ENCODE assay signal across 8 cellular contexts in the genomic region with DNA sequence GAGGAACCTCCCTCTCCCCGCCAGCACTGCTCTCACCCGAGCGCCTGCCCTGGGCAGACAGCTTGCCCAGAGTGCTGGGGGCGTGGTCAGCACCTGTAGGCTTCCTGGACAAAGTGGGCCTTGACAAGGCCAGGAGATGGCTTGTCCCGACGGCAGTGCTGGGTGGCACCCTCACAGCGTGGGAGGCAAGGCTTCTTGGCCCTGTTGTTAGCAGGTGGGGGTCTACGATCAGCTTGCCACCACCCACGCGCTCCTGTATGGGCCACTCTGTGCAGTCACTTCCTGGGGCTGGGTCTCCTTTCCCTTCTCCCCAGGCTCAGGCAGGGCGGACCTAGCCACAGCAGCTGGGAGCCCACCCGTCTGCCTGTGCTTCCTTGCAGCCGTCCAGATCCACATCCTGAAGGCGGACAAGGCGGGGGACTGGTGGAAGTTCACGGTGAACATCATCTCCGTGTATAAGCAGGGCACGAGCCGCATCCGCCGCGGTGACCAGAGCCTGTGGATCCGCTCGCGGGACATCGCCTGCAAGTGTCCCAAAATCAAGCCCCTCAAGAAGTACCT.
DNase-seq lines count a peak whose midpoint lies in the region; ATAC-seq and TF ChIP-seq lines count a peak whose summit lies in the region.

No MANE protein-coding gene starts in this region.

- no peak overlapping the region for H2AFZ ChIP-seq in neural progenitor cell (replicated peaks)

- H3K4me3 ChIP-seq in CD4-positive, alpha-beta memory T cell (ENCODE audit: low read length in 2 of 2), result peak overlapping the region in 1 of 2 donors; percentile 44
- H3K4me3 ChIP-seq in Panc1 (ENCODE audit: low read depth in 2 of 2, low read length in 2 of 2) (peak overlapping the region; percentile 41 to 59), neural progenitor cell (peak overlapping the region; percentile 40)

- CTCF ChIA-PET in CD4-positive, alpha-beta memory T cell (lab: Charles Lee; ENCODE audit: partially characterized antibody), result no interaction called here
- CTCF ChIA-PET in Panc1 (lab: Charles Lee), result no interaction called here

- peak overlapping the region in 6 of 7 donors; percentile 22 to 79 (median 60) for H3K27ac Mint-ChIP-seq in CD4-positive, alpha-beta memory T cell
- H3K27ac Mint-ChIP-seq in effector memory CD8-positive, alpha-beta T cell, result peak overlapping the region; percentile 63 to 71
- no peak overlapping the region for H3K27ac Mint-ChIP-seq in neural progenitor cell

- peak overlapping the region; percentile 76 to 88 (median 83) for H3K4me3 Mint-ChIP-seq in CD4-positive, alpha-beta memory T cell
- peak overlapping the region; percentile 78 to 84 for H3K4me3 Mint-ChIP-seq in effector memory CD8-positive, alpha-beta T cell
- peak overlapping the region; percentile 73 for H3K4me3 Mint-ChIP-seq in neural progenitor cell

- H4K20me1 ChIP-seq in neural progenitor cell (ENCODE audit: low read depth), result peaks cover 46% of the 10 kb centered on the region

- peaks cover 0 to 1% (median 0%) of the 10 kb centered on the region in 8 donors for H3K9me3 Mint-ChIP-seq in CD4-positive, alpha-beta memory T cell
- no peaks in the 10 kb centered on the region for H3K9me3 Mint-ChIP-seq in effector memory CD8-positive, alpha-beta T cell
- H3K9me3 Mint-ChIP-seq in neural progenitor cell, result no peaks in the 10 kb centered on the region

- ATAC-seq in Panc1, result peak; percentile 7; the same call in 1 of the 2 replicates
- ATAC-seq in effector memory CD8-positive, alpha-beta T cell (replicated peaks), result no peak

- peak in 1 of 5 donors; percentile 47 for DNase-seq in CD4-positive, alpha-beta memory T cell
- DNase-seq in Panc1 (ENCODE audit: low read depth, low spot score) (no peak), neural progenitor cell (ENCODE audit: low spot score) (no peak), NCI-H345 (lab: John Stamatoyannopoulos, UW) (no peak), NCI-H2171 treated with DMSO at 0.1 percent for 48 hours (lab: John Stamatoyannopoulos, UW) (no peak), COLO829 (ENCODE audit: low spot score) (no peak), middle frontal gyrus (ENCODE audit: extremely low spot score, low spot score) (no peak)
- DNase-seq in effector memory CD8-positive, alpha-beta T cell, result no peak

- H3K27me3 Mint-ChIP-seq in CD4-positive, alpha-beta memory T cell, result peaks cover 0 to 2% of the 10 kb centered on the region in 2 donors
- H3K27me3 Mint-ChIP-seq in effector memory CD8-positive, alpha-beta T cell, result peaks cover 0 to 2% of the 10 kb centered on the region in 2 donors
- peaks cover 18% of the 10 kb centered on the region for H3K27me3 Mint-ChIP-seq in neural progenitor cell (ENCODE audit: insufficient read depth, low read depth)

- no peak overlapping the region for H3K27ac ChIP-seq in CD4-positive, alpha-beta memory T cell (ENCODE audit: low read depth, low read length)
- H3K27ac ChIP-seq in Panc1 (ENCODE audit: low read length), result peak overlapping the region; percentile 51
- H3K27ac ChIP-seq in neural progenitor cell, result no peak overlapping the region

- H3K79me2 ChIP-seq in neural progenitor cell (ENCODE audit: low read depth), result no peaks in the 10 kb centered on the region

- no peaks in the 10 kb centered on the region for H3K36me3 Mint-ChIP-seq in CD4-positive, alpha-beta memory T cell
- peaks cover 13% of the 10 kb centered on the region for H3K36me3 Mint-ChIP-seq in effector memory CD8-positive, alpha-beta T cell (ENCODE audit: insufficient read depth)
- H3K36me3 Mint-ChIP-seq in neural progenitor cell, result no peaks in the 10 kb centered on the region

- H3K27me3 ChIP-seq in CD4-positive, alpha-beta memory T cell (ENCODE audit: insufficient read depth, low read length), result no peaks in the 10 kb centered on the region
- H3K27me3 ChIP-seq in Panc1 (ENCODE audit: control insufficient read depth, insufficient read depth, low read length), result no peaks in the 10 kb centered on the region
- peaks cover 45% of the 10 kb centered on the region for H3K27me3 ChIP-seq in neural progenitor cell

- H3K4me2 ChIP-seq in neural progenitor cell, result peak overlapping the region; percentile 93

- H3K4me1 ChIP-seq in CD4-positive, alpha-beta memory T cell (ENCODE audit: insufficient read depth, low read length), result peaks cover 13% of the 10 kb centered on the region
- H3K4me1 ChIP-seq in Panc1 (ENCODE audit: control insufficient read depth, insufficient read depth, low read length), result peaks cover 10% of the 10 kb centered on the region
- peaks cover 4% of the 10 kb centered on the region for H3K4me1 ChIP-seq in neural progenitor cell

- no peaks in the 10 kb centered on the region for H3K9me3 ChIP-seq in CD4-positive, alpha-beta memory T cell (ENCODE audit: control insufficient read depth in 1 of 2, low read length in 2 of 2)
- H3K9me3 ChIP-seq in Panc1 (ENCODE audit: control insufficient read depth, insufficient read depth, low read depth, low read length) (no peaks in the 10 kb centered on the region), neural progenitor cell (ENCODE audit: low read depth) (no peaks in the 10 kb centered on the region)

- H3F3A ChIP-seq in neural progenitor cell (ENCODE audit: low read depth), result peaks cover 4% of the 10 kb centered on the region

- no peak overlapping the region for H3K9ac ChIP-seq in neural progenitor cell

- peaks cover 2 to 26% (median 14%) of the 10 kb centered on the region in 4 donors for H3K4me1 Mint-ChIP-seq in CD4-positive, alpha-beta memory T cell
- H3K4me1 Mint-ChIP-seq in effector memory CD8-positive, alpha-beta T cell (ENCODE audit: low read depth in 2 of 2), result peaks cover 15 to 19% of the 10 kb centered on the region in 2 donors
- peaks cover 37% of the 10 kb centered on the region for H3K4me1 Mint-ChIP-seq in neural progenitor cell

- POLR2A ChIA-PET in CD4-positive, alpha-beta memory T cell (lab: Charles Lee; ENCODE audit: partially characterized antibody), result no interaction called here
- POLR2A ChIA-PET in Panc1 (lab: Charles Lee), result no interaction called here

- intact Hi-C loops in CD4-positive, alpha-beta memory T cell (cut with micrococcal nuclease), result no loop called here
- intact Hi-C loops in Panc1 (cut with micrococcal nuclease; ENCODE audit: unreplicated experiment), result no loop called here

- no peaks in the 10 kb centered on the region for H3K36me3 ChIP-seq in CD4-positive, alpha-beta memory T cell (ENCODE audit: insufficient read depth, low read length)
- H3K36me3 ChIP-seq in Panc1 (ENCODE audit: control insufficient read depth, insufficient read depth, low read length) (no peaks in the 10 kb centered on the region), neural progenitor cell (no peaks in the 10 kb centered on the region)

- BruUV-seq in Panc1 (replicated peaks; lab: Mats Ljungman, UMichigan), result no TSS peak

- TF ChIP-seq CTCF in Panc1 (IDR thresholded peaks at IDR 0.05) (no peak), neural progenitor cell (IDR thresholded peaks at IDR 0.05) (no peak)

- in situ Hi-C loops in Panc1 (cut with HindIII; ENCODE audit: low pct_unique_long_range_greater_than_20kb, low sequenced_read_pairs), result no loop called here
